Comparison of ENCODE assay signal across 8 cellular contexts in genomic region chr20:64083380-64084208, GRCh38. TPM values are rescaled to one million over a fixed set of nuclear protein-coding genes. Genes with fewer than 3 reads are reported as not detected.
DNase-seq lines count a peak whose midpoint lies in the region; ATAC-seq and TF ChIP-seq lines count a peak whose summit lies in the region.

No MANE protein-coding gene starts in this region.

- H3K27ac ChIP-seq in AG04450 (ENCODE audit: low read depth, low read length) (no peak overlapping the region), GM23248 (no peak overlapping the region)

- in situ Hi-C loops in GM23248 (cut with MboI) = no loop called here

- peak overlapping the region; percentile 70 for H2AFZ ChIP-seq in GM23248

- H3F3A ChIP-seq in GM23248 (ENCODE audit: insufficient read depth) = no peaks in the 10 kb centered on the region

- no peaks in the 10 kb centered on the region for H3K9me2 ChIP-seq in GM23248 (ENCODE audit: insufficient read depth)

- H3K4me1 Mint-ChIP-seq in activated CD8-positive, alpha-beta T cell treated with anti-CD3 and anti-CD28 coated beads for 36 hours (ENCODE audit: low read depth) = peaks cover 24% of the 10 kb centered on the region
- H3K4me1 Mint-ChIP-seq in effector memory CD8-positive, alpha-beta T cell (ENCODE audit: low read depth in 2 of 2) = peaks cover 26 to 31% of the 10 kb centered on the region in 2 donors
- H3K4me1 Mint-ChIP-seq in memory B cell = peaks cover 39% of the 10 kb centered on the region

- peak overlapping the region; percentile 49 for H3K4me3 ChIP-seq in AG04450 (ENCODE audit: low read depth, low read length)
- H3K4me3 ChIP-seq in GM23248 = peak overlapping the region; percentile 66

- TF ChIP-seq CTCF in AG04450 (IDR thresholded peaks at IDR 0.05; ENCODE audit: low read depth, low read length) = peak; percentile 62
- TF ChIP-seq CTCF in activated CD8-positive, alpha-beta T cell treated with anti-CD3 and anti-CD28 coated beads for 36 hours (IDR thresholded peaks at IDR 0.05) = peak; percentile 86

- intact Hi-C loops in activated CD8-positive, alpha-beta T cell treated with anti-CD3 and anti-CD28 coated beads for 36 hours (cut with micrococcal nuclease) = loop anchor here (5.0 kb wide), 1 partner anchor 39 kb away; no protein-coding TSS in a partner anchor

- H3K9ac ChIP-seq in GM23248 = no peak overlapping the region

- POLR2A ChIA-PET in AG04450 (lab: Yijun Ruan, JAX) = interaction anchor here (0.7 kb wide), 1 partner anchor 35 kb away, joined by 3 read pairs; no protein-coding TSS in a partner anchor
- POLR2A ChIA-PET in activated CD8-positive, alpha-beta T cell treated with anti-CD3 and anti-CD28 coated beads for 36 hours (lab: Charles Lee) = interaction anchor here (0.7 to 0.9 kb wide), 2 partner anchors 20 to 36 kb away, joined by 3 read pairs; no protein-coding TSS in a partner anchor

- no peaks in the 10 kb centered on the region for H4K20me1 ChIP-seq in GM23248 (ENCODE audit: insufficient read depth)

- no peaks in the 10 kb centered on the region for H3K79me2 ChIP-seq in GM23248 (ENCODE audit: insufficient read depth)

- peaks cover 6% of the 10 kb centered on the region for H3K27me3 Mint-ChIP-seq in activated CD8-positive, alpha-beta T cell treated with anti-CD3 and anti-CD28 coated beads for 36 hours
- peaks cover 0 to 1% of the 10 kb centered on the region in 2 donors for H3K27me3 Mint-ChIP-seq in effector memory CD8-positive, alpha-beta T cell
- peaks cover 1% of the 10 kb centered on the region for H3K27me3 Mint-ChIP-seq in memory B cell

- H3K27me3 ChIP-seq in AG04450 (ENCODE audit: control insufficient read depth, insufficient read depth, low read length) = peaks cover 40% of the 10 kb centered on the region
- H3K27me3 ChIP-seq in GM23248 (replicated peaks; ENCODE audit: insufficient read depth) = peaks cover 4% of the 10 kb centered on the region; the same call in 1 of the 2 replicates

- no peak overlapping the region for H3K27ac Mint-ChIP-seq in activated CD8-positive, alpha-beta T cell treated with anti-CD3 and anti-CD28 coated beads for 36 hours
- peak overlapping the region in 1 of 2 donors; percentile 38 for H3K27ac Mint-ChIP-seq in effector memory CD8-positive, alpha-beta T cell
- H3K27ac Mint-ChIP-seq in memory B cell = peak overlapping the region; percentile 55

- peak overlapping the region; percentile 49 for H3K4me2 ChIP-seq in GM23248 (ENCODE audit: unreplicated experiment)

- H3K4me3 Mint-ChIP-seq in activated CD8-positive, alpha-beta T cell treated with anti-CD3 and anti-CD28 coated beads for 36 hours = peak overlapping the region; percentile 63
- H3K4me3 Mint-ChIP-seq in effector memory CD8-positive, alpha-beta T cell = peak overlapping the region; percentile 84 to 85
- H3K4me3 Mint-ChIP-seq in memory B cell = peak overlapping the region; percentile 85

- no peaks in the 10 kb centered on the region for H3K9me3 Mint-ChIP-seq in activated CD8-positive, alpha-beta T cell treated with anti-CD3 and anti-CD28 coated beads for 36 hours
- H3K9me3 Mint-ChIP-seq in effector memory CD8-positive, alpha-beta T cell = no peaks in the 10 kb centered on the region
- peaks cover 2% of the 10 kb centered on the region for H3K9me3 Mint-ChIP-seq in memory B cell

- peaks cover 4% of the 10 kb centered on the region for H3K4me1 ChIP-seq in GM23248 (ENCODE audit: insufficient read depth)

- peaks cover 15% of the 10 kb centered on the region for H3K9me3 ChIP-seq in AG04450 (ENCODE audit: control insufficient read depth, insufficient read depth, low read length)
- H3K9me3 ChIP-seq in GM23248 (ENCODE audit: low read depth) = no peaks in the 10 kb centered on the region

- H3K36me3 ChIP-seq in GM23248 (ENCODE audit: low read depth) = no peaks in the 10 kb centered on the region

- H3K36me3 Mint-ChIP-seq in activated CD8-positive, alpha-beta T cell treated with anti-CD3 and anti-CD28 coated beads for 36 hours (ENCODE audit: low read depth) = peaks cover 3% of the 10 kb centered on the region
- H3K36me3 Mint-ChIP-seq in effector memory CD8-positive, alpha-beta T cell (ENCODE audit: insufficient read depth) = peaks cover 10% of the 10 kb centered on the region
- H3K36me3 Mint-ChIP-seq in memory B cell = peaks cover 5% of the 10 kb centered on the region

- DNase-seq in AG04450 (ENCODE audit: low read depth, low spot score) (no peak), GM23248 (peak; percentile 85), NCI-H748 (lab: John Stamatoyannopoulos, UW; ENCODE audit: unreplicated experiment) (peak; percentile 82), memory B cell (ENCODE audit: low spot score in 2 of 2) (peak; percentile 67 to 76)
- DNase-seq in activated CD8-positive, alpha-beta T cell treated with anti-CD3 and anti-CD28 coated beads for 36 hours = peak; percentile 84
- DNase-seq in effector memory CD8-positive, alpha-beta T cell = peak; percentile 48 to 53 (median 51)
- DNase-seq in stimulated activated CD8-positive, alpha-beta memory T cell treated with anti-CD3 and anti-CD28 coated beads, Interleukin-15, amount 100 ng/mL, for 48 hours (ENCODE audit: low read depth in 2 of 2) = peak; percentile 65 to 73

- ATAC-seq in activated CD8-positive, alpha-beta T cell treated with anti-CD3 and anti-CD28 coated beads for 36 hours = peak; percentile 59
- peak; percentile 34 for ATAC-seq in effector memory CD8-positive, alpha-beta T cell (replicated peaks)
- peak; percentile 32 for ATAC-seq in memory B cell (ENCODE audit: low read depth)
- no peak for ATAC-seq in GM19035 (IDR thresholded peaks at IDR 0.05; ENCODE audit: unreplicated experiment)

- 1 to 2% methylated on average over 57 to 58 of the region's 108 CpGs for WGBS in GM23248 (ENCODE audit: low coverage in 1 of 2, low lambda C conversion rate in 2 of 2, missing lambda C conversion rate in 2 of 2), 2 experiments

- CTCF ChIA-PET in AG04450 (lab: Charles Lee) = interaction anchor here (0.6 to 2.1 kb wide), 6 partner anchors 12 to 188 kb away, joined by 3 to 5 read pairs (median 3); partner anchors contain the start of gene PCMTD2
- CTCF ChIA-PET in activated CD8-positive, alpha-beta T cell treated with anti-CD3 and anti-CD28 coated beads for 36 hours (lab: Charles Lee) = interaction anchor here (0.6 to 6.0 kb wide), 23 partner anchors 10 to 202 kb away, joined by 3 to 61 read pairs (median 4); partner anchors contain the start of genes NPBWR2, SAMD10 and TCEA2

RNA-seq across cellular contexts. Expression of gene LKAAEAR1, which starts 0.6 kb away (rescaled TPM):
- polyA plus RNA-seq in AG04450 (2011; rRNA removed) (not detected in 2 replicates), GM23248 (2016; fragmentation: Nextera tagmentation; extraction: Ambion mirVana) (0.59 TPM in 1 of 2 replicates, not detected in the other)
- not detected in 2 replicates for polyA minus RNA-seq in AG04450 (2011; rRNA and poly(A)+ RNA removed)
- 3.7 TPM in 1 of 2 replicates, not detected in the other for total RNA-seq in GM23248 (2014; rRNA removed; shearing (Covaris generic))
- under 1 TPM; 0.43 TPM for total RNA-seq in activated CD8-positive, alpha-beta T cell treated with anti-CD3 and anti-CD28 coated beads for 36 hours

RNA-seq across cellular contexts. Expression of gene OPRL1, which starts 3.7 kb away (rescaled TPM):
- polyA plus RNA-seq in AG04450 (2011; rRNA removed) = 0.86 and 1.1 TPM in 2 replicates
- 1.2 and 1.7 TPM in 2 replicates for polyA minus RNA-seq in AG04450 (2011; rRNA and poly(A)+ RNA removed)
- total RNA-seq in GM23248 (2014; rRNA removed; shearing (Covaris generic)) = 0.86 and 1.1 TPM in 2 replicates
- polyA plus RNA-seq in GM23248 (2016; fragmentation: Nextera tagmentation; extraction: Ambion mirVana) = 0.35 and 0.53 TPM in 2 replicates
- under 1 TPM; 0.61 to 0.63 TPM for total RNA-seq in activated CD8-positive, alpha-beta T cell treated with anti-CD3 and anti-CD28 coated beads for 36 hours

RNA-seq across cellular contexts. Expression of gene RGS19, which starts 4.3 kb away (rescaled TPM):
- 7.5 and 9.3 TPM in 2 replicates for polyA plus RNA-seq in AG04450 (2011; rRNA removed)
- 5.5 and 8.3 TPM in 2 replicates for polyA minus RNA-seq in AG04450 (2011; rRNA and poly(A)+ RNA removed)
- total RNA-seq in GM23248 (2014; rRNA removed; shearing (Covaris generic)) = 7.0 and 13.2 TPM in 2 replicates
- polyA plus RNA-seq in GM23248 (2016; fragmentation: Nextera tagmentation; extraction: Ambion mirVana) = 18.7 and 20.9 TPM in 2 replicates
- total RNA-seq in activated CD8-positive, alpha-beta T cell treated with anti-CD3 and anti-CD28 coated beads for 36 hours = 10 to 100 TPM; 42.5 to 44.1 TPM

RNA-seq across cellular contexts. Expression of gene TCEA2, which starts 20.6 kb away (rescaled TPM):
- 12.8 and 18.0 TPM in 2 replicates for polyA plus RNA-seq in AG04450 (2011; rRNA removed)
- polyA minus RNA-seq in AG04450 (2011; rRNA and poly(A)+ RNA removed) = 11.7 and 19.6 TPM in 2 replicates
- 34.3 and 39.2 TPM in 2 replicates for total RNA-seq in GM23248 (2014; rRNA removed; shearing (Covaris generic))
- polyA plus RNA-seq in GM23248 (2016; fragmentation: Nextera tagmentation; extraction: Ambion mirVana) = 67.9 and 70.7 TPM in 2 replicates
- 10 to 100 TPM; 30.0 to 33.0 TPM for total RNA-seq in activated CD8-positive, alpha-beta T cell treated with anti-CD3 and anti-CD28 coated beads for 36 hours

RNA-seq across cellular contexts. Expression of gene NPBWR2, which starts 23.8 kb away (rescaled TPM):
- not detected in 2 replicates for polyA plus RNA-seq in AG04450 (2011; rRNA removed)
- not detected in 2 replicates for polyA minus RNA-seq in AG04450 (2011; rRNA and poly(A)+ RNA removed)
- total RNA-seq in GM23248 (2014; rRNA removed; shearing (Covaris generic)) = not detected in 2 replicates
- not detected in 2 replicates for polyA plus RNA-seq in GM23248 (2016; fragmentation: Nextera tagmentation; extraction: Ambion mirVana)
- total RNA-seq in activated CD8-positive, alpha-beta T cell treated with anti-CD3 and anti-CD28 coated beads for 36 hours = not detected
